In the genomic region with DNA sequence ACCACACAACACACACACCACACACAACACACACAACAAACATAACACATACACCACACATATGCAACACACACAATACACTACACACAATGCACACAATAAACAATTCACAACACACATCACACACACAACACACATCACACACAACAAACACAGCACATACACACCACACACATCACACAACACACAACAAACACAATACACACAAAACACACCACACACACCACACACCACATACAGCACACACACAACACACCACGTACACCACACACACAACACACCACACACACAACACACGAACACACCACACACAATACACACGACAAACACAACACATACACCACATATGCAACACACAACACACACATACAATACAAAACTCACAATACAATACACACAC, we compare ENCODE assay signal across 15 cellular contexts. TPM values are rescaled to one million over a fixed set of nuclear protein-coding genes. Genes with fewer than 3 reads are reported as not detected.
A peak's percentile ranks its signal among the peaks of the same experiment; 100 is the strongest.
DNase-seq lines count a peak whose midpoint lies in the region; ATAC-seq and TF ChIP-seq lines count a peak whose summit lies in the region.
"Had no signal": no experiment of that assay in that cellular context is flagged by ENCODE, and none has a peak within 500 bp of the region (broad histone marks: within the 10 kb centered on the region; RNA-seq: fewer than 3 reads in every experiment).

No MANE protein-coding gene starts in this region.

- no TSS peak for BruUV-seq in IMR-90 (replicated peaks; lab: Mats Ljungman, UMichigan)

- no peak overlapping the region for H3K56ac ChIP-seq in IMR-90 (ENCODE audit: extremely low read depth, insufficient read depth, low read length)

- H3K27me3 ChIP-seq in IMR-90 (ENCODE audit: control insufficient read depth, insufficient read depth, low read length): no peaks in the 10 kb centered on the region
- no peaks in the 10 kb centered on the region for H3K27me3 ChIP-seq in neural progenitor cell
- H3K27me3 ChIP-seq in SK-N-SH (ENCODE audit: insufficient read depth): no peaks in the 10 kb centered on the region
- H3K27me3 ChIP-seq in CD8-positive, alpha-beta memory T cell (ENCODE audit: insufficient read depth, low read length, poor library complexity, severe bottlenecking): no peaks in the 10 kb centered on the region

- no peaks in the 10 kb centered on the region for H3K79me1 ChIP-seq in IMR-90 (ENCODE audit: low read depth in 1 of 2, low read length in 2 of 2)

- H4K91ac ChIP-seq in IMR-90 (ENCODE audit: insufficient read depth, low read depth, low read length): no peak overlapping the region

- dilution Hi-C loops in IMR-90 (cut with HindIII; ENCODE audit: low sequenced_read_pairs, unreplicated experiment): no loop called here

- H3K9me2 ChIP-seq in SK-N-SH: no peaks in the 10 kb centered on the region

- H3K23ac ChIP-seq in IMR-90 (ENCODE audit: low read depth, low read length): no peak overlapping the region

- H3K9ac ChIP-seq in IMR-90 (ENCODE audit: low read depth, low read length): no peak overlapping the region
- H3K9ac ChIP-seq in neural progenitor cell: no peak overlapping the region
- no peak overlapping the region for H3K9ac ChIP-seq in SK-N-SH

- no peaks in the 10 kb centered on the region for H3K36me3 Mint-ChIP-seq in activated T-helper 1 cell treated with anti-CD3 and anti-CD28 coated beads, Interleukin-12 subunit alpha, Interleukin-12 subunit beta, Interleukin-2, Interleukin-4 antibody, amounts not matched to agents 30 ng/mL and 10 ng/mL and 1 ng/mL, durations not matched to agents 14 hours and 24 hours and 36 hours (ENCODE audit: low read depth)
- H3K36me3 Mint-ChIP-seq in endothelial cell (ENCODE audit: low read depth, unreplicated experiment) (peaks cover 21% of the 10 kb centered on the region), neural progenitor cell (peaks cover 3% of the 10 kb centered on the region)
- peaks cover 0 to 2% (median 0%) of the 10 kb centered on the region in 3 donors for H3K36me3 Mint-ChIP-seq in CD8-positive, alpha-beta memory T cell
- H3K36me3 Mint-ChIP-seq in activated T-cell treated with anti-CD3 and anti-CD28 coated beads, Interleukin-2, amount 50 U/mL, for 4 hours (ENCODE audit: insufficient read depth): no peaks in the 10 kb centered on the region
- H3K36me3 Mint-ChIP-seq: CD4-positive, CD25-positive, alpha-beta regulatory T cell had no signal

- no peak overlapping the region for H2BK20ac ChIP-seq in IMR-90 (ENCODE audit: low read depth, low read length)

- no peak overlapping the region for H3K18ac ChIP-seq in IMR-90 (ENCODE audit: low read depth, low read length)

- H3K4me1 ChIP-seq in IMR-90 (ENCODE audit: control insufficient read depth, insufficient read depth, low read length) (no peaks in the 10 kb centered on the region), neural progenitor cell (no peaks in the 10 kb centered on the region), SK-N-SH (ENCODE audit: control insufficient read depth in 1 of 2, insufficient read depth in 2 of 2, low read depth in 1 of 2, low read length in 1 of 2) (no peaks in the 10 kb centered on the region)
- H3K4me1 ChIP-seq in CD8-positive, alpha-beta memory T cell (ENCODE audit: insufficient read depth, low read length): no peaks in the 10 kb centered on the region

- no peak overlapping the region for H2BK15ac ChIP-seq in IMR-90 (ENCODE audit: low read depth, low read length)

- intact Hi-C loops in IMR-90 (cut with micrococcal nuclease): no loop called here
- intact Hi-C loops in activated T-helper 1 cell treated with anti-CD3 and anti-CD28 coated beads, Interleukin-12 subunit alpha, Interleukin-12 subunit beta, Interleukin-2, Interleukin-4 antibody, amounts not matched to agents 30 ng/mL and 10 ng/mL and 1 ng/mL, durations not matched to agents 14 hours and 24 hours and 36 hours (cut with micrococcal nuclease): no loop called here

- no CpG with 5 or more reads among the region's 3 CpGs for WGBS in IMR-90 (ENCODE audit: extremely low coverage in 2 of 2, insufficient read length in 1 of 2), 2 experiments
- 32% methylated on average over 3 of the region's 3 CpGs for WGBS in SK-N-SH (ENCODE audit: low lambda C conversion rate)

- no peak overlapping the region for H3K27ac ChIP-seq in IMR-90 (ENCODE audit: insufficient read depth, low read length)
- H3K27ac ChIP-seq in neural progenitor cell: no peak overlapping the region
- H3K27ac ChIP-seq in SK-N-SH (ENCODE audit: low read depth in 2 of 2, low read length in 1 of 2): no peak overlapping the region
- H3K27ac ChIP-seq in CD8-positive, alpha-beta memory T cell (ENCODE audit: low read depth, low read length): no peak overlapping the region

- CTCF ChIA-PET in IMR-90 (lab: Yijun Ruan, JAX) (no interaction called here), SK-N-SH (lab: Yijun Ruan, JAX) (no interaction called here)
- CTCF ChIA-PET in CD8-positive, alpha-beta memory T cell (lab: Charles Lee): no interaction called here

- H3K36me3 ChIP-seq in IMR-90 (ENCODE audit: control insufficient read depth, insufficient read depth, low read length) (no peaks in the 10 kb centered on the region), neural progenitor cell (no peaks in the 10 kb centered on the region), SK-N-SH (replicated peaks in 1 of 2; ENCODE audit: control insufficient read depth in 1 of 2, insufficient read depth in 2 of 2, low read length in 1 of 2) (no peaks in the 10 kb centered on the region)
- no peaks in the 10 kb centered on the region for H3K36me3 ChIP-seq in CD8-positive, alpha-beta memory T cell (ENCODE audit: insufficient read depth, low read length)

- H3K79me2 ChIP-seq in neural progenitor cell (ENCODE audit: low read depth): no peaks in the 10 kb centered on the region
- H3K79me2 ChIP-seq in SK-N-SH (ENCODE audit: insufficient read depth): no peaks in the 10 kb centered on the region

- no peak overlapping the region for H3K4ac ChIP-seq in IMR-90 (ENCODE audit: low read depth, low read length)

- TF ChIP-seq EP300 in SK-N-SH (IDR thresholded peaks at IDR 0.05; ENCODE audit: borderline replicate concordance in 1 of 2, low read depth in 1 of 2, low read length in 1 of 2): no peak

- H4K5ac ChIP-seq in IMR-90 (ENCODE audit: low read depth, low read length): no peak overlapping the region

- TF ChIP-seq CTCF in IMR-90 (conservative IDR thresholded peaks at IDR 0.05; ENCODE audit: low read depth, low read length) (no peak), endothelial cell (IDR thresholded peaks at IDR 0.05; ENCODE audit: unreplicated experiment) (no peak), neural progenitor cell (IDR thresholded peaks at IDR 0.05) (no peak), SK-N-SH (IDR thresholded peaks at IDR 0.05) (no peak)

- H3K9me1 ChIP-seq in IMR-90 (ENCODE audit: insufficient read depth, low read length): no peaks in the 10 kb centered on the region

- H2BK5ac ChIP-seq in IMR-90 (ENCODE audit: low read depth, low read length, poor library complexity, severe bottlenecking): peak overlapping the region; percentile 96

- peaks cover 16% of the 10 kb centered on the region; the same call in 1 of the 2 replicates for H3K9me3 ChIP-seq in IMR-90 (ENCODE audit: control insufficient read depth, insufficient read depth, low read length)
- H3K9me3 ChIP-seq in neural progenitor cell (ENCODE audit: low read depth): no peaks in the 10 kb centered on the region
- no peaks in the 10 kb centered on the region for H3K9me3 ChIP-seq in SK-N-SH
- H3K9me3 ChIP-seq in CD8-positive, alpha-beta memory T cell (ENCODE audit: low read length): no peaks in the 10 kb centered on the region

- no peaks in the 10 kb centered on the region for H3K4me1 Mint-ChIP-seq in activated T-helper 1 cell treated with anti-CD3 and anti-CD28 coated beads, Interleukin-12 subunit alpha, Interleukin-12 subunit beta, Interleukin-2, Interleukin-4 antibody, amounts not matched to agents 30 ng/mL and 10 ng/mL and 1 ng/mL, durations not matched to agents 14 hours and 24 hours and 36 hours (ENCODE audit: low read depth)
- H3K4me1 Mint-ChIP-seq in endothelial cell (ENCODE audit: unreplicated experiment): no peaks in the 10 kb centered on the region
- H3K4me1 Mint-ChIP-seq in neural progenitor cell: peaks cover 22% of the 10 kb centered on the region
- peaks cover 0 to 2% (median 0%) of the 10 kb centered on the region in 3 donors for H3K4me1 Mint-ChIP-seq in CD8-positive, alpha-beta memory T cell
- no peaks in the 10 kb centered on the region for H3K4me1 Mint-ChIP-seq in activated T-cell treated with anti-CD3 and anti-CD28 coated beads, Interleukin-2, amount 50 U/mL, for 4 hours (ENCODE audit: low read depth)

- H4K20me1 ChIP-seq in IMR-90 (ENCODE audit: insufficient read depth, low read length): no peaks in the 10 kb centered on the region
- H4K20me1 ChIP-seq in neural progenitor cell (ENCODE audit: low read depth): no peaks in the 10 kb centered on the region
- H4K20me1 ChIP-seq in SK-N-SH (ENCODE audit: insufficient read depth): no peaks in the 10 kb centered on the region

- no peak for TF ChIP-seq POLR2A in IMR-90 (IDR thresholded peaks at IDR 0.05; ENCODE audit: low read depth, low read length)

- H2AFZ ChIP-seq in IMR-90 (replicated peaks; ENCODE audit: low read length, poor library complexity) (no peak overlapping the region), neural progenitor cell (replicated peaks) (no peak overlapping the region), SK-N-SH (ENCODE audit: low read depth) (no peak overlapping the region)

- H2AK5ac ChIP-seq in IMR-90 (ENCODE audit: low read depth, low read length): no peak overlapping the region

- H3K4me2 ChIP-seq in IMR-90 (ENCODE audit: low read depth, low read length): no peak overlapping the region
- no peak overlapping the region for H3K4me2 ChIP-seq in neural progenitor cell
- H3K4me2 ChIP-seq in SK-N-SH: no peak overlapping the region

- peaks cover 7% of the 10 kb centered on the region for H3K9me3 Mint-ChIP-seq in activated T-helper 1 cell treated with anti-CD3 and anti-CD28 coated beads, Interleukin-12 subunit alpha, Interleukin-12 subunit beta, Interleukin-2, Interleukin-4 antibody, amounts not matched to agents 30 ng/mL and 10 ng/mL and 1 ng/mL, durations not matched to agents 14 hours and 24 hours and 36 hours
- H3K9me3 Mint-ChIP-seq in endothelial cell (ENCODE audit: unreplicated experiment) (peaks cover 19% of the 10 kb centered on the region), neural progenitor cell (peaks cover 23% of the 10 kb centered on the region)
- peaks cover 0 to 2% (median 0%) of the 10 kb centered on the region in 5 donors for H3K9me3 Mint-ChIP-seq in CD8-positive, alpha-beta memory T cell
- H3K9me3 Mint-ChIP-seq in activated T-cell treated with anti-CD3 and anti-CD28 coated beads, Interleukin-2, amount 50 U/mL, for 4 hours: no peaks in the 10 kb centered on the region

- H3K4me3 ChIP-seq in IMR-90 (ENCODE audit: insufficient read depth, low read depth, low read length): no peak overlapping the region
- no peak overlapping the region for H3K4me3 ChIP-seq in neural progenitor cell
- no peak overlapping the region for H3K4me3 ChIP-seq in SK-N-SH (ENCODE audit: low read depth in 2 of 2, low read length in 1 of 2)
- H3K4me3 ChIP-seq in CD8-positive, alpha-beta memory T cell (ENCODE audit: low read length): no peak overlapping the region

- H4K8ac ChIP-seq in IMR-90 (ENCODE audit: low read depth in 2 of 2, low read length in 2 of 2): no peak overlapping the region

- peaks cover 2% of the 10 kb centered on the region for H3K27me3 Mint-ChIP-seq in activated T-helper 1 cell treated with anti-CD3 and anti-CD28 coated beads, Interleukin-12 subunit alpha, Interleukin-12 subunit beta, Interleukin-2, Interleukin-4 antibody, amounts not matched to agents 30 ng/mL and 10 ng/mL and 1 ng/mL, durations not matched to agents 14 hours and 24 hours and 36 hours (ENCODE audit: insufficient read depth)
- H3K27me3 Mint-ChIP-seq in endothelial cell (ENCODE audit: unreplicated experiment): peaks cover 12% of the 10 kb centered on the region
- peaks cover 36% of the 10 kb centered on the region for H3K27me3 Mint-ChIP-seq in neural progenitor cell (ENCODE audit: insufficient read depth, low read depth)
- H3K27me3 Mint-ChIP-seq in CD8-positive, alpha-beta memory T cell: peaks cover 2 to 28% of the 10 kb centered on the region in 2 donors
- peaks cover 9% of the 10 kb centered on the region for H3K27me3 Mint-ChIP-seq in activated T-cell treated with anti-CD3 and anti-CD28 coated beads, Interleukin-2, amount 50 U/mL, for 4 hours (ENCODE audit: low read depth)

- peak overlapping the region; percentile 5 for H3K27ac Mint-ChIP-seq in activated T-helper 1 cell treated with anti-CD3 and anti-CD28 coated beads, Interleukin-12 subunit alpha, Interleukin-12 subunit beta, Interleukin-2, Interleukin-4 antibody, amounts not matched to agents 30 ng/mL and 10 ng/mL and 1 ng/mL, durations not matched to agents 14 hours and 24 hours and 36 hours
- H3K27ac Mint-ChIP-seq in endothelial cell (ENCODE audit: unreplicated experiment): peak overlapping the region; percentile 37
- peak overlapping the region; percentile 59 for H3K27ac Mint-ChIP-seq in neural progenitor cell
- H3K27ac Mint-ChIP-seq in CD8-positive, alpha-beta memory T cell: peak overlapping the region in 4 of 8 donors; percentile 2 to 44 (median 17)
- H3K27ac Mint-ChIP-seq: CD4-positive, CD25-positive, alpha-beta regulatory T cell had no signal

- no peak overlapping the region for H2AK9ac ChIP-seq in IMR-90 (replicated peaks; ENCODE audit: low read depth, low read length, poor library complexity)

- H3K14ac ChIP-seq in IMR-90 (replicated peaks; ENCODE audit: low read depth, low read length): no peak overlapping the region

- TF ChIP-seq RAD21 in IMR-90 (IDR thresholded peaks at IDR 0.05; ENCODE audit: low read length) (no peak), SK-N-SH (IDR thresholded peaks at IDR 0.05; ENCODE audit: low read length) (no peak)

- H2BK120ac ChIP-seq in IMR-90 (ENCODE audit: low read depth, low read length): no peak overlapping the region

- no peak overlapping the region for H3K4me3 Mint-ChIP-seq in activated T-helper 1 cell treated with anti-CD3 and anti-CD28 coated beads, Interleukin-12 subunit alpha, Interleukin-12 subunit beta, Interleukin-2, Interleukin-4 antibody, amounts not matched to agents 30 ng/mL and 10 ng/mL and 1 ng/mL, durations not matched to agents 14 hours and 24 hours and 36 hours
- H3K4me3 Mint-ChIP-seq in endothelial cell (ENCODE audit: unreplicated experiment) (peak overlapping the region; percentile 76), neural progenitor cell (peak overlapping the region; percentile 60)
- no peak overlapping the region for H3K4me3 Mint-ChIP-seq in CD8-positive, alpha-beta memory T cell
- no peak overlapping the region for H3K4me3 Mint-ChIP-seq in activated T-cell treated with anti-CD3 and anti-CD28 coated beads, Interleukin-2, amount 50 U/mL, for 4 hours
- H3K4me3 Mint-ChIP-seq: CD4-positive, CD25-positive, alpha-beta regulatory T cell had no signal

- H3F3A ChIP-seq in neural progenitor cell (ENCODE audit: low read depth): peaks cover 17% of the 10 kb centered on the region
- no peaks in the 10 kb centered on the region for H3F3A ChIP-seq in SK-N-SH (replicated peaks; ENCODE audit: insufficient read depth)

- no peak for DNase-seq in IMR-90
- DNase-seq in activated T-helper 1 cell treated with anti-CD3 and anti-CD28 coated beads, Interleukin-12 subunit alpha, Interleukin-12 subunit beta, Interleukin-2, Interleukin-4 antibody, amounts not matched to agents 30 ng/mL and 10 ng/mL and 1 ng/mL, durations not matched to agents 14 hours and 24 hours and 36 hours (ENCODE audit: low spot score): no peak
- DNase-seq in endothelial cell (ENCODE audit: low spot score): no peak
- no peak for DNase-seq in neural progenitor cell (ENCODE audit: low spot score)
- no peak for DNase-seq in SK-N-SH
- DNase-seq in CD8-positive, alpha-beta memory T cell: no peak
- DNase-seq in activated T-cell treated with anti-CD3 and anti-CD28 coated beads, Interleukin-2, amount 50 U/mL, for 4 hours: no peak
- DNase-seq: CD4-positive, CD25-positive, alpha-beta regulatory T cell; EL; Kasumi-1; MM.1S; NCI-H1092 treated with DMSO at 0.1 percent for 48 hours; NCI-H1694; NCI-H510A treated with DMSO at 0.1 percent for 48 hours; NCI-H82 had no signal

- no peak for ATAC-seq in IMR-90 (ENCODE audit: low read depth)
- no peak for ATAC-seq in activated T-cell treated with anti-CD3 and anti-CD28 coated beads, Interleukin-2, amount 50 U/mL, for 4 hours

- in situ Hi-C loops in IMR-90 (cut with MboI; ENCODE audit: low sequenced_read_pairs): no loop called here

- POLR2A ChIA-PET in IMR-90 (lab: Charles Lee; ENCODE audit: unreplicated experiment): no interaction called here
- POLR2A ChIA-PET in SK-N-SH (lab: Yijun Ruan, JAX): no interaction called here
- POLR2A ChIA-PET in CD8-positive, alpha-beta memory T cell (lab: Charles Lee): no interaction called here

RNA-seq across cellular contexts. Expression of a gene that starts 30.2 kb away (rescaled TPM):
- total RNA-seq in IMR-90 (2012; rRNA removed) (45.7 and 49.7 TPM in 2 replicates), endothelial cell (ENCODE audit: unreplicated experiment) (25.6 TPM), neural progenitor cell (ENCODE audit: low replicate concordance) (31.3 and 36.5 TPM in 2 replicates)
- polyA plus RNA-seq in IMR-90 (2012; rRNA removed) (22.5 and 26.7 TPM in 2 replicates), SK-N-SH (2012; rRNA removed) (21.4 and 22.8 TPM in 2 replicates)
- polyA plus RNA-seq in IMR-90 (2012; cell fraction: cytosol; rRNA removed): 18.4 and 30.4 TPM in 2 replicates
- polyA plus RNA-seq in IMR-90 (2012; cell fraction: nucleus; rRNA removed; ENCODE audit: low replicate concordance): 41.8 and 56.3 TPM in 2 replicates
- 45.1 TPM in 2 replicates for total RNA-seq in activated T-helper 1 cell treated with anti-CD3 and anti-CD28 coated beads, Interleukin-12 subunit alpha, Interleukin-12 subunit beta, Interleukin-2, Interleukin-4 antibody, amounts not matched to agents 30 ng/mL and 10 ng/mL and 1 ng/mL, durations not matched to agents 14 hours and 24 hours and 36 hours
- polyA plus RNA-seq in SK-N-SH (2012; cell fraction: cytosol; rRNA removed): 17.2 and 19.5 TPM in 2 replicates
- polyA plus RNA-seq in SK-N-SH (2012; cell fraction: nucleus; rRNA removed): 39.6 and 40.5 TPM in 2 replicates
- 10 to 100 TPM; 49.7 to 51.8 TPM for total RNA-seq in CD8-positive, alpha-beta memory T cell
- polyA plus RNA-seq in CD8-positive, alpha-beta memory T cell: 31.1 TPM
- 10 to 100 TPM; 55.0 to 61.8 (median 60.5) TPM for total RNA-seq in activated T-cell treated with anti-CD3 and anti-CD28 coated beads, Interleukin-2, amount 50 U/mL, for 4 hours

Comparison
In these comparisons a context has a peak if more than half of its experiments do, and no peak if none do; other contexts are left out.
1. H3K4me3 Mint-ChIP-seq: peak in endothelial cell (single experiment) and neural progenitor cell (single experiment); none in activated T-helper 1 cell treated with anti-CD3 and anti-CD28 coated beads, Interleukin-12 subunit alpha, Interleukin-12 subunit beta, Interleukin-2, Interleukin-4 antibody, amounts not matched to agents 30 ng/mL and 10 ng/mL and 1 ng/mL, durations not matched to agents 14 hours and 24 hours and 36 hours (single experiment), CD8-positive, alpha-beta memory T cell (0 of 7) and activated T-cell treated with anti-CD3 and anti-CD28 coated beads, Interleukin-2, amount 50 U/mL, for 4 hours (single experiment).